ENCODE assay signal across 8 cellular contexts in genomic region chr11:108664241-108664640, GRCh38. TPM values are rescaled to one million over a fixed set of nuclear protein-coding genes. Genes with fewer than 3 reads are reported as not detected.
DNase-seq lines count a peak whose midpoint lies in the region; ATAC-seq, FAIRE-seq and TF ChIP-seq lines count a peak whose summit lies in the region.

No MANE protein-coding gene starts in this region.

- RAD21 ChIA-PET in GM12878 (lab: Charles Lee; ENCODE audit: unreplicated experiment): interaction anchor here (0.8 to 2.7 kb wide), 14 partner anchors 8 to 533 kb away, joined by 3 to 13 read pairs (median 4); no protein-coding TSS in a partner anchor

- H2AFZ ChIP-seq in GM12878 (ENCODE audit: control insufficient read depth, low read depth, low read length): peak overlapping the region; percentile 96

- POLR2A ChIA-PET in GM12878 (lab: Charles Lee): interaction anchor here (0.6 to 2.2 kb wide), 14 partner anchors 8 to 291 kb away, joined by 3 to 8 read pairs (median 3); partner anchors contain the start of gene EXPH5

- intact Hi-C loops in GM12878 (cut with micrococcal nuclease; ENCODE audit: unreplicated experiment): loop anchor here (5.0 to 10.0 kb wide), 4 partner anchors 427 to 649 kb away; partner anchors contain the start of genes ACAT1, ATM and NPAT
- intact Hi-C loops in transverse colon (cut with DNase I; ENCODE audit: low total_unique reads): no loop called here

- H3K27ac ChIP-seq in GM12878 (ENCODE audit: control insufficient read depth, insufficient read depth) (no peak overlapping the region; the same call in 1 of the 2 replicates), transverse colon (peak overlapping the region; percentile 51 to 79 (median 76))

- H3K36me3 Mint-ChIP-seq in activated T-cell treated with anti-CD3 and anti-CD28 coated beads, Interleukin-2, amount 50 U/mL, for 4 hours (ENCODE audit: insufficient read depth): peaks cover 16% of the 10 kb centered on the region
- H3K36me3 Mint-ChIP-seq in memory B cell: peaks cover 4% of the 10 kb centered on the region

- no peak for DNase-seq in activated T-cell treated with anti-CD3 and anti-CD28 coated beads, Interleukin-2, amount 50 U/mL, for 4 hours
- DNase-seq in activated T-cell treated with anti-CD3 and anti-CD28 coated beads for 4 hours (no peak), GM12878 (ENCODE audit: low read depth, low spot score) (no peak), memory B cell (ENCODE audit: low spot score in 2 of 2) (no peak), transverse colon (no peak), medulla oblongata (ENCODE audit: extremely low spot score) (no peak), NK-92 (lab: John Stamatoyannopoulos, UW; ENCODE audit: unreplicated experiment) (no peak)

- no peak for ATAC-seq in activated T-cell treated with anti-CD3 and anti-CD28 coated beads, Interleukin-2, amount 50 U/mL, for 4 hours
- ATAC-seq in GM12878: no peak
- ATAC-seq in memory B cell (ENCODE audit: low read depth): no peak
- ATAC-seq in GM18498 (IDR thresholded peaks at IDR 0.05; ENCODE audit: unreplicated experiment): no peak

- in situ Hi-C loops in GM12878 (cut with MboI) (no loop called here), transverse colon (cut with MboI; ENCODE audit: low pct_ligation_motif_present in 1 of 4, low pct_unique_long_range_greater_than_20kb in 1 of 4, low sequenced_read_pairs in 3 of 4) (loop anchor here in 2 of 4 donors (10.0 to 25.0 kb wide), 5 partner anchors 169 to 652 kb away; partner anchors contain the start of genes ATM (in 2 of the 2), NPAT (in 2 of the 2), CUL5 (in 1 of the 2) and POGLUT3 (in 1 of the 2))

- peak overlapping the region; percentile 51; the same call in 1 of the 2 replicates for H3K4me3 ChIP-seq in GM12878
- peak overlapping the region; percentile 10 to 90 (median 59) for H3K4me3 ChIP-seq in transverse colon

- WGBS in GM12878 (ENCODE audit: insufficient coverage, insufficient replicate concordance, low lambda C conversion rate, missing lambda C conversion rate): 70% methylated on average over 9 of the region's 9 CpGs
- 60 to 80% methylated on average over 1 to 9 of the region's 9 CpGs for WGBS in transverse colon (ENCODE audit: low coverage in 1 of 2), 2 donors

- peaks cover 30% of the 10 kb centered on the region for H3K4me1 ChIP-seq in GM12878 (ENCODE audit: control insufficient read depth, insufficient read depth, low read length)
- H3K4me1 ChIP-seq in transverse colon: peaks cover 8 to 25% (median 18%) of the 10 kb centered on the region in 4 donors

- TF ChIP-seq RAD21 in GM12878 (IDR thresholded peaks at IDR 0.05; ENCODE audit: insufficient read depth, low read depth, low read length): no peak

- H3K9me3 ChIP-seq in GM12878 (replicated peaks; ENCODE audit: control insufficient read depth, insufficient read depth, low read length) (no peaks in the 10 kb centered on the region; the same call in 2 of the 3 replicates), transverse colon (no peaks in the 10 kb centered on the region)

- no TSS peak for BruUV-seq in GM12878 (replicated peaks; lab: Mats Ljungman, UMichigan)

- H3K27me3 ChIP-seq in GM12878 (replicated peaks in 1 of 2; ENCODE audit: control insufficient read depth in 2 of 2, insufficient read depth in 2 of 2, low read length in 1 of 2): no peaks in the 10 kb centered on the region
- no peaks in the 10 kb centered on the region for H3K27me3 ChIP-seq in transverse colon

- TF ChIP-seq POLR2A in GM12878 (IDR thresholded peaks at IDR 0.05; ENCODE audit: low read depth, low read length) (no peak), transverse colon (IDR thresholded peaks at IDR 0.05) (no peak)

- CTCF ChIA-PET in GM12878 (lab: Yijun Ruan, JAX): interaction anchor here (0.9 to 4.4 kb wide), 14 partner anchors 8 to 656 kb away, joined by 3 to 30 read pairs (median 7); partner anchors contain the start of gene CUL5

- TF ChIP-seq EP300 in GM12878 (IDR thresholded peaks at IDR 0.05; ENCODE audit: borderline replicate concordance in 1 of 2, control insufficient read depth in 1 of 2, low read depth in 2 of 2, low read length in 2 of 2) (no peak), transverse colon (IDR thresholded peaks at IDR 0.05; ENCODE audit: low read depth) (no peak)

- no peaks in the 10 kb centered on the region for H3K9me3 Mint-ChIP-seq in activated T-cell treated with anti-CD3 and anti-CD28 coated beads, Interleukin-2, amount 50 U/mL, for 4 hours
- H3K9me3 Mint-ChIP-seq in memory B cell: no peaks in the 10 kb centered on the region

- H3K79me2 ChIP-seq in GM12878 (ENCODE audit: control insufficient read depth, insufficient read depth, low read length): peaks cover 43% of the 10 kb centered on the region

- peak overlapping the region; percentile 70 for H3K4me2 ChIP-seq in GM12878 (ENCODE audit: control insufficient read depth, insufficient read depth)

- no peaks in the 10 kb centered on the region for H3K27me3 Mint-ChIP-seq in activated T-cell treated with anti-CD3 and anti-CD28 coated beads, Interleukin-2, amount 50 U/mL, for 4 hours (ENCODE audit: low read depth)
- H3K27me3 Mint-ChIP-seq in memory B cell: no peaks in the 10 kb centered on the region

- no peaks in the 10 kb centered on the region for H4K20me1 ChIP-seq in GM12878 (ENCODE audit: control insufficient read depth, insufficient read depth)

- peak overlapping the region; percentile 100 for H3K4me3 Mint-ChIP-seq in activated T-cell treated with anti-CD3 and anti-CD28 coated beads, Interleukin-2, amount 50 U/mL, for 4 hours
- H3K4me3 Mint-ChIP-seq in memory B cell: peak overlapping the region; percentile 99

- peaks cover 35% of the 10 kb centered on the region for H3K4me1 Mint-ChIP-seq in activated T-cell treated with anti-CD3 and anti-CD28 coated beads, Interleukin-2, amount 50 U/mL, for 4 hours (ENCODE audit: low read depth)
- H3K4me1 Mint-ChIP-seq in memory B cell: peaks cover 27% of the 10 kb centered on the region

- H3K27ac Mint-ChIP-seq in memory B cell: peak overlapping the region; percentile 95

- no peak for FAIRE-seq in GM12878 (lab: Jason Lieb, UNC)

- no peak overlapping the region for H3K9ac ChIP-seq in GM12878 (ENCODE audit: control insufficient read depth, insufficient read depth, low read length)

- no peak for TF ChIP-seq CTCF in GM12878 (IDR thresholded peaks at IDR 0.05 in 2 of 3, conservative IDR thresholded peaks at IDR 0.05 in 1 of 3; ENCODE audit: control insufficient read depth in 2 of 3, extremely low read depth in 1 of 3, insufficient read depth in 1 of 3, low read depth in 3 of 3, low read length in 3 of 3)
- no peak for TF ChIP-seq CTCF in transverse colon (IDR thresholded peaks at IDR 0.05)

- SMC1A ChIA-PET in GM12878 (lab: Charles Lee; ENCODE audit: uncharacterized antibody, unreplicated experiment): interaction anchor here (0.7 to 5.5 kb wide), 23 partner anchors 9 to 774 kb away, joined by 3 to 53 read pairs (median 4); no protein-coding TSS in a partner anchor

- H3K36me3 ChIP-seq in GM12878 (ENCODE audit: control insufficient read depth in 2 of 2, insufficient read depth in 2 of 2, low read length in 1 of 2) (0 out of 4 replicates have a peak, but pooled peaks cover 0 to 3% of the 10 kb centered on the region in 2 experiments), transverse colon (no peaks in the 10 kb centered on the region)

TF ChIP-seq in GM12878, 131 proteins besides CTCF, POLR2A, EP300 and RAD21 (continues in another document):
- TF ChIP-seq, protein P1, sequence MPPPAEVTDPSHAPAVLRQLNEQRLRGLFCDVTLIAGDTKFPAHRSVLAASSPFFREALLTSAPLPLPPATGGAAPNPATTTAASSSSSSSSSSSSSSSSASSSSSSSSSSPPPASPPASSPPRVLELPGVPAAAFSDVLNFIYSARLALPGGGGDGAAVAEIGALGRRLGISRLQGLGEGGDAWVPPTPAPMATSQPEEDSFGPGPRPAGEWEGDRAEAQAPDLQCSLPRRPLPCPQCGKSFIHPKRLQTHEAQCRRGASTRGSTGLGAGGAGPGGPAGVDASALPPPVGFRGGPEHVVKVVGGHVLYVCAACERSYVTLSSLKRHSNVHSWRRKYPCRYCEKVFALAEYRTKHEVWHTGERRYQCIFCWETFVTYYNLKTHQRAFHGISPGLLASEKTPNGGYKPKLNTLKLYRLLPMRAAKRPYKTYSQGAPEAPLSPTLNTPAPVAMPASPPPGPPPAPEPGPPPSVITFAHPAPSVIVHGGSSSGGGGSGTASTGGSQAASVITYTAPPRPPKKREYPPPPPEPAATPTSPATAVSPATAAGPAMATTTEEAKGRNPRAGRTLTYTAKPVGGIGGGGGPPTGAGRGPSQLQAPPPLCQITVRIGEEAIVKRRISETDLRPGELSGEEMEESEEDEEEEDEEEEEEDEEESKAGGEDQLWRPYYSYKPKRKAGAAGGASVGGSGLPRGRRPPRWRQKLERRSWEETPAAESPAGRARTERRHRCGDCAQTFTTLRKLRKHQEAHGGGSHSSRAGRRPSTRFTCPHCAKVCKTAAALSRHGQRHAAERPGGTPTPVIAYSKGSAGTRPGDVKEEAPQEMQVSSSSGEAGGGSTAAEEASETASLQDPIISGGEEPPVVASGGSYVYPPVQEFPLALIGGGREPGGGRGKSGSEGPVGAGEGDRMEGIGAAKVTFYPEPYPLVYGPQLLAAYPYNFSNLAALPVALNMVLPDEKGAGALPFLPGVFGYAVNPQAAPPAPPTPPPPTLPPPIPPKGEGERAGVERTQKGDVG (CRISPR knock-in tag; IDR thresholded peaks at IDR 0.05): no peak
- TF ChIP-seq ESRRA (IDR thresholded peaks at IDR 0.05; ENCODE audit: low read length): no peak

RNA-seq across cellular contexts. Expression of gene DDX10, which starts 0.6 kb away (rescaled TPM):
- 10 to 100 TPM; 85.7 to 94.2 (median 91.8) TPM for total RNA-seq in activated T-cell treated with anti-CD3 and anti-CD28 coated beads, Interleukin-2, amount 50 U/mL, for 4 hours
- 80.9 and 85.9 TPM in 2 replicates for total RNA-seq in GM12878 (2013; cell fraction: nucleolus; rRNA removed)
- total RNA-seq in GM12878 (2014; rRNA removed) (32.3 and 36.3 TPM in 2 replicates), GM12878 (2014; rRNA removed; fragmentation: Illumina TruSeq; extraction: Trizol) (51.2 and 53.0 TPM in 2 replicates), GM12878 (2021) (46.1 and 46.9 TPM in 2 replicates), transverse colon (10 to 100 TPM in 2 of 4 donors, 1 to 10 TPM in 2; 7.6 to 38.2 (median 12.6) TPM)
- polyA plus RNA-seq in GM12878 (2011; ENCODE audit: low read depth): 32.7 TPM
- polyA plus RNA-seq in GM12878 (2011; rRNA removed) (43.4 and 45.9 TPM in 2 replicates), GM12878 (2014; fragmentation: Illumina TruSeq; extraction: Trizol) (51.5 and 57.6 TPM in 2 replicates), GM12878 (2014; fragmentation: Nextera tagmentation; extraction: Ambion mirVana) (10 to 100 TPM; 20.9 to 31.5 TPM), GM12878 (2014; rRNA removed) (28.6 and 28.7 TPM in 2 replicates), GM12878 (2016; fragmentation: Nextera tagmentation; extraction: Ambion mirVana) (10 to 100 TPM; 30.5 to 30.7 TPM)
- polyA plus RNA-seq in GM12878 (2011; cell fraction: cytosol; rRNA removed): 32.9 and 51.6 TPM in 2 replicates
- 24.4 and 28.7 TPM in 2 replicates for polyA plus RNA-seq in GM12878 (2011; cell fraction: nucleus; rRNA removed)
- polyA plus RNA-seq in GM12878 (2012): 18.5 and 20.8 TPM in 2 replicates
- polyA minus RNA-seq in GM12878 (2011; rRNA and poly(A)+ RNA removed): 61.3 and 71.0 TPM in 2 replicates
- polyA minus RNA-seq in GM12878 (2011; cell fraction: cytosol; rRNA and poly(A)+ RNA removed): 11.8 and 27.7 TPM in 2 replicates
- polyA minus RNA-seq in GM12878 (2011; cell fraction: nucleus; rRNA and poly(A)+ RNA removed): 34.7 and 65.6 TPM in 2 replicates
